ENCODE assay signal across 31 cellular contexts in the genomic region with DNA sequence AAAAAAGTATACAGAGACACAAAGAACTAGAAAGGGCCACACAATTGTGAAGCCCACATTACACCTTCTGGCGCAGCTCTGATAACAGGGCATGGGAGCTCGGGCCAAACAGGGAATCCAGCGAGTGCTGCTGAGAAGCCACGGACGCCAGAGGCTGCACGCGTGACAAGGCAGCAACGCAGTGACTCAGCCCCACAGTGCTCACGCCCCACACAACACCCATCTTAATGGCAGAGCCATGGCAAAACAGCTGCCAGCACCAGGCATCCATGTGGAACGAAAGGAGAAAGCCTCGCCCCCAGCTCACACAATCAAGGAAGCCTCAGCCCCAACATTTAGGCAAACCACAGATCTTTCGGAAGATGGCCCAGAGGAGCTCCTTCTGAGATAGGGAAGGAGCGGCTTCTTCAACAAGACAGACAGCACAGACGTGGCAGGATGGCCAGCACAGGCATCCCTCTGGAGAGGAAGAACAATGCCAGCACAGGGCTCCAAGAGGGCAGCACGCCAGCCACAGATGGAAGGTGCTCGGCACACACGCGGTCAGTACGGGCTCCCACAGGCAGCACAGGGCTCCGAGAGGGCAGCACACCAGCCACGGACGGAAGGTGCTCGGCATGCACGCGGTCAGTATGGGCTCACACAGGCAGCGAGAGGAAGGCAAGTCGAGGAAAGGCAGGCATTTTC. TPM values are rescaled to one million over a fixed set of nuclear protein-coding genes. Genes with fewer than 3 reads are reported as not detected.
DNase-seq lines count a peak whose midpoint lies in the region; ATAC-seq and TF ChIP-seq lines count a peak whose summit lies in the region.
"Had no signal": no experiment of that assay in that cellular context is flagged by ENCODE, and none has a peak within 500 bp of the region (broad histone marks: within the 10 kb centered on the region; RNA-seq: fewer than 3 reads in every experiment).

No MANE protein-coding gene starts in this region.

- no peak for ATAC-seq in GM21717 (IDR thresholded peaks at IDR 0.05; ENCODE audit: unreplicated experiment)
- ATAC-seq: activated CD8-positive, alpha-beta T cell treated with anti-CD3 and anti-CD28 coated beads for 36 hours; HepG2; left lobe of liver; sciatic nerve had no signal

- H3K36me3 ChIP-seq in neural progenitor cell = no peaks in the 10 kb centered on the region

- DNase-seq in Caki2 (ENCODE audit: low read depth) (peak; percentile 45), astrocyte of the hippocampus (ENCODE audit: low read depth, low spot score) (peak; percentile 10), globus pallidus (ENCODE audit: low spot score) (peak; percentile 15), neural progenitor cell (ENCODE audit: low spot score) (no peak), KBM-7 (no peak), AML-193 (lab: John Stamatoyannopoulos, UW) (no peak), NCI-H748 (lab: John Stamatoyannopoulos, UW; ENCODE audit: unreplicated experiment) (no peak)
- DNase-seq: activated CD8-positive, alpha-beta T cell treated with anti-CD3 and anti-CD28 coated beads for 36 hours; central memory CD4-positive, alpha-beta T cell; COR-L47; DMS53; foreskin melanocyte; hippocampal formation; Kasumi-1; mesendoderm; NCI-H1417 treated with DMSO at 0.1 percent for 48 hours; NCI-H2029 treated with DMSO at 0.1 percent for 48 hours; NCI-H345; NCI-H82; Peyer's patch; SIG-M5; stimulated activated CD4-positive, alpha-beta T cell treated with anti-CD3 and anti-CD28 coated beads, Interleukin-4, amount 100 ng/mL, for 1 hour had no signal

- H3K4me1 Mint-ChIP-seq in neural progenitor cell = no peaks in the 10 kb centered on the region
- H3K4me1 Mint-ChIP-seq: neural crest cell had no signal

- H3K27ac Mint-ChIP-seq in neural progenitor cell = peak overlapping the region; percentile 4
- H3K27ac Mint-ChIP-seq: activated CD8-positive, alpha-beta T cell treated with anti-CD3 and anti-CD28 coated beads for 36 hours; activated T-helper 2 cell treated with anti-CD3 and anti-CD28 coated beads, Interferon-gamma antibody, Interleukin-2, Interleukin-4, amounts not matched to agents 10 μg/mL and 5 μg/mL and 100 μg/mL, durations not matched to agents 14 hours and 24 hours and 36 hours; T-helper 2 cell treated with Interferon-gamma antibody and Interleukin-4, amounts not matched to agents 5 μg/mL and 100 μg/mL, for 36 hours; type B pancreatic cell had no signal

- in situ Hi-C loops in Caki2 (cut with HindIII; ENCODE audit: low pct_unique_long_range_greater_than_20kb, low sequenced_read_pairs) = no loop called here
- in situ Hi-C loops in KBM-7 (cut with MboI; ENCODE audit: low pct_unique_long_range_greater_than_20kb, low sequenced_read_pairs) = no loop called here

- no peaks in the 10 kb centered on the region for H4K20me1 ChIP-seq in neural progenitor cell (ENCODE audit: low read depth)

- peaks cover 3% of the 10 kb centered on the region for H3K27me3 Mint-ChIP-seq in neural progenitor cell (ENCODE audit: insufficient read depth, low read depth)
- H3K27me3 Mint-ChIP-seq: activated CD8-positive, alpha-beta T cell treated with anti-CD3 and anti-CD28 coated beads for 36 hours; type B pancreatic cell had no signal

- no peaks in the 10 kb centered on the region for H3K27me3 ChIP-seq in neural progenitor cell
- H3K27me3 ChIP-seq: Peyer's patch had no signal

- H2AFZ ChIP-seq in neural progenitor cell (replicated peaks) = no peak overlapping the region
- H2AFZ ChIP-seq: parathyroid adenoma had no signal

- no peak overlapping the region for H3K4me3 ChIP-seq in neural progenitor cell
- H3K4me3 ChIP-seq: Peyer's patch had no signal

- peaks cover 13% of the 10 kb centered on the region for H3K36me3 Mint-ChIP-seq in neural progenitor cell

- no peak overlapping the region for H3K4me2 ChIP-seq in neural progenitor cell

- H3K79me2 ChIP-seq in neural progenitor cell (ENCODE audit: low read depth) = no peaks in the 10 kb centered on the region
- H3K79me2 ChIP-seq: parathyroid adenoma had no signal

- no peak for TF ChIP-seq CTCF in neural progenitor cell (IDR thresholded peaks at IDR 0.05)

- no peak overlapping the region for H3K4me3 Mint-ChIP-seq in neural progenitor cell
- H3K4me3 Mint-ChIP-seq: activated CD8-positive, alpha-beta T cell treated with anti-CD3 and anti-CD28 coated beads for 36 hours; neural crest cell; T-helper 2 cell treated with Interferon-gamma antibody and Interleukin-4, amounts not matched to agents 5 μg/mL and 100 μg/mL, for 36 hours; type B pancreatic cell had no signal

- H3K9ac ChIP-seq in neural progenitor cell = no peak overlapping the region
- H3K9ac ChIP-seq: parathyroid adenoma had no signal

- no peaks in the 10 kb centered on the region for H3K4me1 ChIP-seq in neural progenitor cell
- H3K4me1 ChIP-seq: parathyroid adenoma, Peyer's patch had no signal

- no peaks in the 10 kb centered on the region for H3K9me3 Mint-ChIP-seq in neural progenitor cell
- H3K9me3 Mint-ChIP-seq: activated CD8-positive, alpha-beta T cell treated with anti-CD3 and anti-CD28 coated beads for 36 hours; activated T-helper 2 cell treated with anti-CD3 and anti-CD28 coated beads, Interferon-gamma antibody, Interleukin-2, Interleukin-4, amounts not matched to agents 10 μg/mL and 5 μg/mL and 100 μg/mL, durations not matched to agents 14 hours and 24 hours and 36 hours; neural crest cell; T-helper 2 cell treated with Interferon-gamma antibody and Interleukin-4, amounts not matched to agents 5 μg/mL and 100 μg/mL, for 36 hours; type B pancreatic cell had no signal

- no peaks in the 10 kb centered on the region for H3K9me3 ChIP-seq in neural progenitor cell (ENCODE audit: low read depth)
- H3K9me3 ChIP-seq: Peyer's patch had no signal

- no peak overlapping the region for H3K27ac ChIP-seq in neural progenitor cell
- H3K27ac ChIP-seq: parathyroid adenoma, Peyer's patch had no signal

- no peaks in the 10 kb centered on the region for H3F3A ChIP-seq in neural progenitor cell (ENCODE audit: low read depth)

RNA-seq across cellular contexts. Expression of gene GAK, which starts 33.1 kb away (rescaled TPM):
- 51.0 and 61.6 TPM in 2 replicates for total RNA-seq in Caki2 (2014; rRNA removed; shearing (Covaris generic); ENCODE audit: low replicate concordance)
- 27.6 and 75.9 TPM in 2 replicates for total RNA-seq in neural progenitor cell (ENCODE audit: low replicate concordance)

RNA-seq across cellular contexts. Expression of gene TMEM175, which starts 33.2 kb away (rescaled TPM):
- total RNA-seq in Caki2 (2014; rRNA removed; shearing (Covaris generic); ENCODE audit: low replicate concordance) = 5.6 and 11.1 TPM in 2 replicates
- 4.4 and 10.1 TPM in 2 replicates for total RNA-seq in neural progenitor cell (ENCODE audit: low replicate concordance)

Comparison
In these comparisons a context has a peak if more than half of its experiments do, and no peak if none do; other contexts are left out.
1. DNase-seq: peak in Caki2 (single experiment), astrocyte of the hippocampus (single experiment) and globus pallidus (single experiment); none in neural progenitor cell (single experiment), KBM-7 (single experiment), AML-193 (0 of 2) and NCI-H748 (single experiment).